2 cellular contexts compared by ENCODE assay signal in genomic region chr22:50498322-50498861, GRCh38.
TF ChIP-seq lines count a peak whose summit lies in the region.

No MANE protein-coding gene starts in this region.

TF ChIP-seq in GM23338, 12 proteins besides CTCF, POLR2A, EP300 and RAD21:
- TF ChIP-seq REST (IDR thresholded peaks at IDR 0.05; ENCODE audit: unreplicated experiment) (peak; percentile 62), EZH2 (IDR thresholded peaks at IDR 0.05; ENCODE audit: low read depth, unreplicated experiment) (no peak)
TF ChIP-seq in GM23338: peak in this region for 1.

TF ChIP-seq in H1, 55 proteins besides CTCF, POLR2A, EP300 and RAD21:
- TF ChIP-seq MAX (IDR thresholded peaks at IDR 0.05) (0 out of 2 replicates have a peak, but pooled peaks have one; percentile 8), SIN3A (conservative IDR thresholded peaks at IDR 0.05 in 1 of 2, IDR thresholded peaks at IDR 0.05 in 1 of 2; ENCODE audit: low read depth in 1 of 2, low read length in 2 of 2) (peak in 1 of 2 experiments; percentile 61; a peak in 1 of 4 replicates), PHF8 (conservative IDR thresholded peaks at IDR 0.05; ENCODE audit: low read depth, low read length) (no peak)
